Comparison of ENCODE assay signal across 8 cellular contexts in genomic region chr7:6825236-6826125, GRCh38. TPM values are rescaled to one million over a fixed set of nuclear protein-coding genes. Genes with fewer than 3 reads are reported as not detected.
DNase-seq lines count a peak whose midpoint lies in the region; ATAC-seq, FAIRE-seq and TF ChIP-seq lines count a peak whose summit lies in the region.
"Not testable (repeated sequence)": the region's sequence is repeated elsewhere in the genome, so short reads cannot be mapped to it uniquely, and the experiment has no call there.

No MANE protein-coding gene starts in this region.

- peaks cover 12% of the 10 kb centered on the region; the same call in 1 of the 2 replicates for H3K4me1 ChIP-seq in DND-41 (ENCODE audit: insufficient read depth, low read length)
- not testable (repeated sequence) for H3K4me1 ChIP-seq in endothelial cell of umbilical vein (ENCODE audit: control insufficient read depth, extremely low read depth, insufficient read depth, low read length); mucosa of descending colon (ENCODE audit: low read depth); testis

- peak overlapping the region; percentile 60 for H3K9ac ChIP-seq in DND-41 (ENCODE audit: low read depth, low read length)
- H3K9ac ChIP-seq in endothelial cell of umbilical vein (replicated peaks; ENCODE audit: extremely low read depth, insufficient read depth, low read length), result not testable (repeated sequence)

- H2AFZ ChIP-seq in DND-41 (ENCODE audit: low read depth, low read length); endothelial cell of umbilical vein (ENCODE audit: low read depth, low read length): not testable (repeated sequence)

- intact Hi-C loops in endothelial cell of umbilical vein (cut with micrococcal nuclease); mucosa of descending colon (cut with DNase I, micrococcal nuclease); testis (cut with DNase I; ENCODE audit: low total_unique reads): not testable (repeated sequence)

- BruUV-seq in endothelial cell of umbilical vein (replicated peaks; lab: Mats Ljungman, UMichigan), result TSS peak; percentile 17

- POLR2A ChIA-PET in endothelial cell of umbilical vein (lab: Charles Lee), result not testable (repeated sequence)

- peak overlapping the region; percentile 80 for H3K4me3 Mint-ChIP-seq in activated T-cell treated with anti-CD3 and anti-CD28 coated beads, Interleukin-2, amount 50 U/mL, for 24 hours

- FAIRE-seq in endothelial cell of umbilical vein (lab: Jason Lieb, UNC), result peak; percentile 81

- not testable (repeated sequence) for H3K9me3 Mint-ChIP-seq in activated T-cell treated with anti-CD3 and anti-CD28 coated beads, Interleukin-2, amount 50 U/mL, for 24 hours

- H4K20me1 ChIP-seq in DND-41 (ENCODE audit: insufficient read depth, low read length); endothelial cell of umbilical vein (replicated peaks; ENCODE audit: control insufficient read depth, extremely low read depth, insufficient read depth, low read length): not testable (repeated sequence)

- peak overlapping the region; percentile 51 for H3K4me2 ChIP-seq in DND-41 (ENCODE audit: insufficient read depth, low read length)
- peak overlapping the region; percentile 55 for H3K4me2 ChIP-seq in endothelial cell of umbilical vein (ENCODE audit: insufficient read depth, low read length)

- H3K4me1 Mint-ChIP-seq in activated T-cell treated with anti-CD3 and anti-CD28 coated beads, Interleukin-2, amount 50 U/mL, for 24 hours (ENCODE audit: low read depth), result peaks cover 10% of the 10 kb centered on the region

- not testable (repeated sequence) for H3K9me1 ChIP-seq in endothelial cell of umbilical vein (replicated peaks; ENCODE audit: control insufficient read depth, extremely low read depth, insufficient read depth, low read length)

- CTCF ChIA-PET in endothelial cell of umbilical vein (lab: Charles Lee), result not testable (repeated sequence)

- not testable (repeated sequence) for H3K27ac ChIP-seq in DND-41 (ENCODE audit: low read length); endothelial cell of umbilical vein (ENCODE audit: insufficient read depth, low read depth, low read length); testis

- not testable (repeated sequence) for H3K9me3 ChIP-seq in DND-41 (ENCODE audit: insufficient read depth, low read length, severe bottlenecking); endothelial cell of umbilical vein (replicated peaks; ENCODE audit: control insufficient read depth, insufficient read depth, low read length); mucosa of descending colon; testis

- peak overlapping the region in 1 of 2 experiments; percentile 52; a peak in 2 of 4 replicates for H3K4me3 ChIP-seq in DND-41 (ENCODE audit: low read depth in 1 of 2, low read length in 2 of 2)
- peak overlapping the region; percentile 49 for H3K4me3 ChIP-seq in Jurkat, Clone E6-1 (ENCODE audit: low read length)
- peak overlapping the region; percentile 19 to 41 (median 32) for H3K4me3 ChIP-seq in endothelial cell of umbilical vein (replicated peaks in 1 of 3; ENCODE audit: insufficient read depth in 1 of 3, low read depth in 1 of 3, low read length in 3 of 3)
- H3K4me3 ChIP-seq in mucosa of descending colon, result not testable (repeated sequence)
- H3K4me3 ChIP-seq in testis, result peak overlapping the region; percentile 59 to 70

- DNase-seq in DND-41; Jurkat, Clone E6-1 (ENCODE audit: low read depth, low spot score); activated T-cell treated with anti-CD3 and anti-CD28 coated beads, Interleukin-2, amount 50 U/mL, for 24 hours; endothelial cell of umbilical vein (ENCODE audit: low read depth, low spot score); testis: not testable (repeated sequence)
- DNase-seq in mucosa of descending colon, result peak in 1 of 3 donors; percentile 7

- H3K36me3 Mint-ChIP-seq in activated T-cell treated with anti-CD3 and anti-CD28 coated beads, Interleukin-2, amount 50 U/mL, for 24 hours (ENCODE audit: low read depth), result peaks cover 25% of the 10 kb centered on the region

- H3K79me2 ChIP-seq in DND-41 (ENCODE audit: insufficient read depth, low read length); endothelial cell of umbilical vein (ENCODE audit: control insufficient read depth, insufficient read depth, low read length): not testable (repeated sequence)

- H3K27ac Mint-ChIP-seq in activated T-cell treated with anti-CD3 and anti-CD28 coated beads, Interleukin-2, amount 50 U/mL, for 24 hours, result peak overlapping the region; percentile 52

- dilution Hi-C loops in endothelial cell of umbilical vein (cut with MboI; ENCODE audit: extremely low pct_ligation_motif_present, low sequenced_read_pairs), result not testable (repeated sequence)

- ATAC-seq in DND-41 (ENCODE audit: insufficient read depth, low read depth) (peak; percentile 39; the same call in 2 of the 3 replicates), GM21360 (IDR thresholded peaks at IDR 0.05; ENCODE audit: unreplicated experiment) (peak; percentile 44), HG02938 (IDR thresholded peaks at IDR 0.05; ENCODE audit: unreplicated experiment) (peak; percentile 42), mucosa of descending colon (peak; percentile 64)

- TF ChIP-seq CTCF in DND-41 (IDR thresholded peaks at IDR 0.05; ENCODE audit: borderline replicate concordance, extremely low read depth, low read length, poor library complexity, severe bottlenecking); endothelial cell of umbilical vein (IDR thresholded peaks at IDR 0.05; ENCODE audit: extremely low read depth in 1 of 2, insufficient read depth in 1 of 2, low read depth in 1 of 2, low read length in 2 of 2); mucosa of descending colon (IDR thresholded peaks at IDR 0.05); testis (IDR thresholded peaks at IDR 0.05): not testable (repeated sequence)

- peaks cover 12% of the 10 kb centered on the region; the same call in 1 of the 2 replicates for H3K36me3 ChIP-seq in DND-41 (ENCODE audit: insufficient read depth, low read length)
- not testable (repeated sequence) for H3K36me3 ChIP-seq in endothelial cell of umbilical vein (ENCODE audit: control insufficient read depth in 2 of 2, extremely low read depth in 1 of 2, insufficient read depth in 2 of 2, low read length in 2 of 2); mucosa of descending colon (ENCODE audit: low read depth); testis (ENCODE audit: low read depth, missing control alignments)

- TF ChIP-seq POLR2A in endothelial cell of umbilical vein (IDR thresholded peaks at IDR 0.05; ENCODE audit: low read depth, low read length); testis (IDR thresholded peaks at IDR 0.05): not testable (repeated sequence)

- WGBS in testis, 2 donors, result 25% methylated on average over 15 of the region's 42 CpGs; no CpG with 5 or more reads in 1 of the 2 donors

- not testable (repeated sequence) for H3K27me3 ChIP-seq in DND-41 (ENCODE audit: insufficient read depth, low read length, poor library complexity); endothelial cell of umbilical vein (ENCODE audit: control insufficient read depth in 2 of 2, insufficient read depth in 2 of 2, low read length in 2 of 2); testis

- H3K27me3 Mint-ChIP-seq in activated T-cell treated with anti-CD3 and anti-CD28 coated beads, Interleukin-2, amount 50 U/mL, for 24 hours, result not testable (repeated sequence)

RNA-seq across cellular contexts. Expression of gene CCZ1B, which starts 0.6 kb away (rescaled TPM):
- 156 TPM for polyA plus RNA-seq in Jurkat, Clone E6-1 (2012; ENCODE audit: insufficient read depth, insufficient read length)
- total RNA-seq in endothelial cell of umbilical vein, result 77.1 and 79.7 TPM in 2 replicates
- 13.0 and 16.3 TPM in 2 replicates for polyA plus RNA-seq in endothelial cell of umbilical vein
- polyA plus RNA-seq in endothelial cell of umbilical vein (2011; cell fraction: cytosol; rRNA removed), result 15.3 and 15.5 TPM in 2 replicates
- 36.0 and 53.4 TPM in 2 replicates for polyA plus RNA-seq in endothelial cell of umbilical vein (2011; cell fraction: nucleus; rRNA removed)
- polyA plus RNA-seq in endothelial cell of umbilical vein (2012), result 35.3 and 41.6 TPM in 2 replicates
- polyA minus RNA-seq in endothelial cell of umbilical vein, result 22.4 and 58.9 TPM in 2 replicates
- 11.6 TPM for polyA minus RNA-seq in endothelial cell of umbilical vein (2011; cell fraction: cytosol; rRNA and poly(A)+ RNA removed)
- 30.3 and 39.3 TPM in 2 replicates for polyA minus RNA-seq in endothelial cell of umbilical vein (2011; cell fraction: nucleus; rRNA and poly(A)+ RNA removed)
- 10 to 100 TPM; 60.6 to 82.3 (median 65.2) TPM for total RNA-seq in mucosa of descending colon
- 10 to 100 TPM; 36.0 to 51.2 TPM for total RNA-seq in testis
- polyA plus RNA-seq in testis (ENCODE audit: insufficient read depth, low read depth, low replicate concordance), result 58.7 TPM
